ENCODE assay signal across 8 cellular contexts in the genomic region with DNA sequence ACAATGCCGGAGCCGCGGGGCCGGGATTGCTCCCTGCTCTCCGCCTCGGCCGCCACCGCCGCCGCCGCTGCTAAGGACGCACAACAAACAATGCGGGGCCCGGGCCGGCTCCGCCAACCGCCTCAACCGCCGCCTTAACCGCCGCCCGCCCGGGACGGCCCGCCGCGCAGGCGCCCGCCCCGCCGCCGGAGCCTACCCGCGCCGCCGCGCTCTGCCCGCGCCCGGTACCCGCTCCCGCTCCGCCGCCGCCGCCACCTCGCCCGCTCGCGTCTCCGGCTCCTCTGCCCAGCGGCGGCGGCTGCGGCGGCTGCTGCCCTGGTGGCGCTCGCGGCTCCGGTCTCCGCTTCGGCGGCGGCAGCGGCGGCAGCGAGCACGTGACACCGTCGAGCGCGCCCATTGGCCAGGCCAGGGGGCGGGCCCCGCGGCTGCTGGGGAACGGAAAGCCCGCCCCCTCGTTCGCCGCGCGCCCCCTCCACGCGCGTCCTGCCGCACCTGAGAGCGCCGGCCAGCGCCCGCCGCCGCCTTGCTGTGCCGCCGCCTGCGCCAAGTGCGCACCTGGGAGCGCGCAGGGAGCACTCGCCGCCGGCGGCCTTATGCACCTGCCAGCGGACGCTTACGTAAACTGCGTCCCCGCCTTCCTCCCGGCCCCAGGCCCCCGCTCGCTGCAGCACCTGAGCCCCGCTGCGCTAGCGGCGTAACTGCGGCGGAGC. TPM values are rescaled to one million over a fixed set of nuclear protein-coding genes. Genes with fewer than 3 reads are reported as not detected.
DNase-seq lines count a peak whose midpoint lies in the region; ATAC-seq and TF ChIP-seq lines count a peak whose summit lies in the region.

Gene STRBP (minus strand): TSS at position 347 of the 710 bp plus-strand sequence. CDS start 84,452 bp downstream, outside the sequence.

- H3K4me3 ChIP-seq in AG10803 (ENCODE audit: low read length) = peak within 1 kb of the TSS; percentile 67

- peak; percentile 72 for DNase-seq in AG10803 (ENCODE audit: low read depth)
- DNase-seq in NCI-H345 treated with DMSO at 0.1 percent for 48 hours (lab: John Stamatoyannopoulos, UW; ENCODE audit: unreplicated experiment) = peak; percentile 94
- peak; percentile 95 for DNase-seq in activated CD4-positive, CD25-positive, alpha-beta regulatory T cell treated with anti-CD3 and anti-CD28 coated beads, Interleukin-2, amount 50 U/mL, for 72 hours
- peak; percentile 97 for DNase-seq in cerebellum (ENCODE audit: low spot score)
- DNase-seq in kidney tubule cell (ENCODE audit: low spot score) = peak; percentile 93
- peak; percentile 85 to 87 for DNase-seq in stimulated activated CD4-positive, alpha-beta T cell treated with anti-CD3 and anti-CD28 coated beads, Interleukin-1b, Interleukin-23, amount 100 ng/mL, for 1 hour (ENCODE audit: low read depth in 2 of 2)

- TF ChIP-seq CTCF in AG10803 (conservative IDR thresholded peaks at IDR 0.05; ENCODE audit: low read length) = no peak

- ATAC-seq in GM19043 (IDR thresholded peaks at IDR 0.05; ENCODE audit: low read depth, unreplicated experiment) (peak; percentile 89), HG03354 (IDR thresholded peaks at IDR 0.05; ENCODE audit: poor library complexity, severe bottlenecking, unreplicated experiment) (peak; percentile 93)

RNA-seq across cellular contexts. Expression of gene STRBP, which starts in this region (rescaled TPM):
- 90.7 TPM for total RNA-seq in cerebellum

Comparison
In these comparisons a context has a peak if more than half of its experiments do, and no peak if none do; other contexts are left out.
1. Peak in every context shown above with its lines: DNase-seq, ATAC-seq and H3K4me3 ChIP-seq.